Comparison of ENCODE assay signal across 34 cellular contexts in genomic region chr6:33166811-33167210, GRCh38.
"Had no signal": no experiment of that assay in that cellular context is flagged by ENCODE, and none has a peak within 500 bp of the region (broad histone marks: within the 10 kb centered on the region; RNA-seq: fewer than 3 reads in every experiment).

No MANE protein-coding gene starts in this region.

- DNase-seq: activated CD4-positive, alpha-beta T cell treated with anti-CD3 and anti-CD28 coated beads for 1 hour; activated CD4-positive, alpha-beta T cell treated with anti-CD3 and anti-CD28 coated beads, Interleukin-2, amount 10 ng/mL, durations not matched to agents 7 days and 5 days; activated CD8-positive, alpha-beta memory T cell treated with anti-CD3 and anti-CD28 coated beads, Interleukin-2, amount 10 ng/mL, durations not matched to agents 7 days and 5 days; activated CD8-positive, alpha-beta T cell treated with anti-CD3 and anti-CD28 coated beads, Interleukin-2, amount 10 ng/mL, durations not matched to agents 7 days and 5 days; activated naive CD4-positive, alpha-beta T cell treated with anti-CD3 and anti-CD28 coated beads for 36 hours; activated naive CD8-positive, alpha-beta T cell treated with anti-CD3 and anti-CD28 coated beads for 36 hours; activated T-cell treated with anti-CD3 and anti-CD28 coated beads, Interleukin-2, amount 50 U/mL, for 48 hours; amygdala; dermis blood vessel endothelial cell; effector CD4-positive, alpha-beta T cell; esophagus squamous epithelium; foreskin melanocyte; heart right ventricle; left lung; mucosa of descending colon; nephron progenitor cell; stimulated activated CD4-positive, alpha-beta T cell treated with anti-CD3 and anti-CD28 coated beads, Interleukin-15, amount 100 ng/mL, for 24 hours; stimulated activated CD4-positive, alpha-beta T cell treated with anti-CD3 and anti-CD28 coated beads, Interleukin-2, amount 100 ng/mL, for 24 hours; stimulated activated naive CD4-positive, alpha-beta T cell; SW 1271; T-helper 9 cell; tibial artery; WERI-Rb-1 had no signal

- H3K36me3 Mint-ChIP-seq: activated CD8-positive, alpha-beta memory T cell treated with anti-CD3 and anti-CD28 coated beads, Interleukin-2, amount 10 ng/mL, durations not matched to agents 7 days and 5 days; activated naive CD8-positive, alpha-beta T cell treated with anti-CD3 and anti-CD28 coated beads for 36 hours had no signal

- H3K27me3 ChIP-seq: esophagus squamous epithelium, heart right ventricle, left lung, right atrium auricular region, suprapubic skin, tibial artery had no signal

- FAIRE-seq: colon, endometrium, TTC549 had no signal

- H3K4me3 ChIP-seq: esophagus squamous epithelium, heart right ventricle, left lung, lung, mucosa of descending colon, right atrium auricular region, smooth muscle cell, suprapubic skin, tibial artery had no signal

- H3K79me2 ChIP-seq: parathyroid adenoma had no signal

- ATAC-seq: activated CD8-positive, alpha-beta memory T cell treated with anti-CD3 and anti-CD28 coated beads, Interleukin-2, amount 10 ng/mL, durations not matched to agents 7 days and 5 days; activated CD8-positive, alpha-beta T cell treated with anti-CD3 and anti-CD28 coated beads, Interleukin-2, amount 10 ng/mL, durations not matched to agents 7 days and 5 days; heart right ventricle; left lung; mucosa of descending colon had no signal

- H3K4me3 Mint-ChIP-seq: activated CD4-positive, alpha-beta T cell treated with anti-CD3 and anti-CD28 coated beads, Interleukin-2, amount 10 ng/mL, durations not matched to agents 7 days and 5 days; activated CD8-positive, alpha-beta memory T cell treated with anti-CD3 and anti-CD28 coated beads, Interleukin-2, amount 10 ng/mL, durations not matched to agents 7 days and 5 days; activated CD8-positive, alpha-beta T cell treated with anti-CD3 and anti-CD28 coated beads, Interleukin-2, amount 10 ng/mL, durations not matched to agents 7 days and 5 days; activated naive CD4-positive, alpha-beta T cell treated with anti-CD3 and anti-CD28 coated beads for 36 hours; activated naive CD8-positive, alpha-beta T cell treated with anti-CD3 and anti-CD28 coated beads for 36 hours; central memory CD8-positive, alpha-beta T cell; nephron progenitor cell; T-helper 1 cell treated with Interleukin-12 subunit alpha and Interleukin-12 subunit beta and Interleukin-4 antibody, amounts not matched to agents 30 μg/mL and 1 μg/mL, for 36 hours had no signal

- H3K4me1 ChIP-seq: parathyroid adenoma had no signal

- H2AFZ ChIP-seq: parathyroid adenoma had no signal

- H3K9me3 Mint-ChIP-seq: activated CD4-positive, alpha-beta T cell treated with anti-CD3 and anti-CD28 coated beads, Interleukin-2, amount 10 ng/mL, durations not matched to agents 7 days and 5 days; activated naive CD4-positive, alpha-beta T cell treated with anti-CD3 and anti-CD28 coated beads for 36 hours; activated naive CD8-positive, alpha-beta T cell treated with anti-CD3 and anti-CD28 coated beads for 36 hours; central memory CD8-positive, alpha-beta T cell; nephron progenitor cell; T-helper 1 cell treated with Interleukin-12 subunit alpha and Interleukin-12 subunit beta and Interleukin-4 antibody, amounts not matched to agents 30 μg/mL and 1 μg/mL, for 36 hours had no signal

- H3K27ac ChIP-seq: epithelial cell of prostate, esophagus squamous epithelium, heart right ventricle, left lung, parathyroid adenoma, right atrium auricular region, suprapubic skin, tibial artery, WERI-Rb-1 had no signal

- H3K36me3 ChIP-seq: esophagus squamous epithelium, heart right ventricle, left lung, right atrium auricular region, suprapubic skin, tibial artery, WERI-Rb-1 had no signal

- H3K27me3 Mint-ChIP-seq: activated CD4-positive, alpha-beta T cell treated with anti-CD3 and anti-CD28 coated beads, Interleukin-2, amount 10 ng/mL, durations not matched to agents 7 days and 5 days; activated CD8-positive, alpha-beta memory T cell treated with anti-CD3 and anti-CD28 coated beads, Interleukin-2, amount 10 ng/mL, durations not matched to agents 7 days and 5 days; activated naive CD8-positive, alpha-beta T cell treated with anti-CD3 and anti-CD28 coated beads for 36 hours had no signal

- H3K4me2 ChIP-seq: smooth muscle cell had no signal

- H3K27ac Mint-ChIP-seq: activated CD4-positive, alpha-beta T cell treated with anti-CD3 and anti-CD28 coated beads, Interleukin-2, amount 10 ng/mL, durations not matched to agents 7 days and 5 days; activated CD8-positive, alpha-beta memory T cell treated with anti-CD3 and anti-CD28 coated beads, Interleukin-2, amount 10 ng/mL, durations not matched to agents 7 days and 5 days; activated CD8-positive, alpha-beta T cell treated with anti-CD3 and anti-CD28 coated beads, Interleukin-2, amount 10 ng/mL, durations not matched to agents 7 days and 5 days; activated naive CD4-positive, alpha-beta T cell treated with anti-CD3 and anti-CD28 coated beads for 36 hours; activated naive CD8-positive, alpha-beta T cell treated with anti-CD3 and anti-CD28 coated beads for 36 hours; nephron progenitor cell; T-helper 1 cell treated with Interleukin-12 subunit alpha and Interleukin-12 subunit beta and Interleukin-4 antibody, amounts not matched to agents 30 μg/mL and 1 μg/mL, for 36 hours had no signal

- H3K9me3 ChIP-seq: esophagus squamous epithelium, heart right ventricle, left lung, mucosa of descending colon, right atrium auricular region, suprapubic skin, tibial artery had no signal
